ENCODE assay signal across 36 cellular contexts in genomic region chr21:36743008-36743407, GRCh38. TPM values are rescaled to one million over a fixed set of nuclear protein-coding genes. Genes with fewer than 3 reads are reported as not detected.
"Had no signal": no experiment of that assay in that cellular context is flagged by ENCODE, and none has a peak within 500 bp of the region (broad histone marks: within the 10 kb centered on the region; RNA-seq: fewer than 3 reads in every experiment).

No MANE protein-coding gene starts in this region.

- H3K27ac ChIP-seq: adrenal gland, body of pancreas, epithelial cell of prostate, esophagus squamous epithelium, gastroesophageal sphincter had no signal

- H3K36me3 Mint-ChIP-seq: activated CD4-positive, alpha-beta memory T cell treated with anti-CD3 and anti-CD28 coated beads for 36 hours; activated CD8-positive, alpha-beta memory T cell treated with anti-CD3 and anti-CD28 coated beads, Interleukin-2, amount 10 ng/mL, durations not matched to agents 7 days and 5 days; activated naive CD4-positive, alpha-beta T cell treated with anti-CD3 and anti-CD28 coated beads, Interleukin-2, amount 50 U/mL, for 24 hours; activated naive CD8-positive, alpha-beta T cell treated with anti-CD3 and anti-CD28 coated beads for 36 hours; T-cell had no signal

- H3K4me1 Mint-ChIP-seq: activated CD4-positive, alpha-beta T cell treated with anti-CD3 and anti-CD28 coated beads, Interleukin-2, amount 10 ng/mL, durations not matched to agents 24 days and 14 days had no signal

- ATAC-seq: activated CD4-positive, alpha-beta T cell treated with anti-CD3 and anti-CD28 coated beads for 36 hours; activated CD8-positive, alpha-beta memory T cell treated with anti-CD3 and anti-CD28 coated beads, Interleukin-2, amount 10 ng/mL, durations not matched to agents 7 days and 5 days; activated CD8-positive, alpha-beta T cell treated with anti-CD3 and anti-CD28 coated beads, Interleukin-2, amount 10 ng/mL, durations not matched to agents 7 days and 5 days; activated naive CD8-positive, alpha-beta T cell treated with anti-CD3 and anti-CD28 coated beads, Interleukin-2, amount 50 U/mL, for 24 hours; body of pancreas; gastroesophageal sphincter; T-cell had no signal

- H3K27ac Mint-ChIP-seq: activated CD4-positive, alpha-beta memory T cell treated with anti-CD3 and anti-CD28 coated beads for 36 hours; activated CD4-positive, alpha-beta T cell treated with anti-CD3 and anti-CD28 coated beads for 36 hours; activated CD4-positive, alpha-beta T cell treated with anti-CD3 and anti-CD28 coated beads, Interleukin-2, amount 10 ng/mL, durations not matched to agents 24 days and 14 days; activated CD8-positive, alpha-beta memory T cell treated with anti-CD3 and anti-CD28 coated beads, Interleukin-2, amount 10 ng/mL, durations not matched to agents 7 days and 5 days; activated CD8-positive, alpha-beta T cell treated with anti-CD3 and anti-CD28 coated beads, Interleukin-2, amount 10 ng/mL, durations not matched to agents 7 days and 5 days; activated naive CD4-positive, alpha-beta T cell treated with anti-CD3 and anti-CD28 coated beads for 36 hours; activated naive CD4-positive, alpha-beta T cell treated with anti-CD3 and anti-CD28 coated beads, Interleukin-2, amount 50 U/mL, for 24 hours; activated naive CD8-positive, alpha-beta T cell treated with anti-CD3 and anti-CD28 coated beads for 36 hours; activated naive CD8-positive, alpha-beta T cell treated with anti-CD3 and anti-CD28 coated beads, Interleukin-2, amount 50 U/mL, for 24 hours; activated T-helper 1 cell treated with anti-CD3 and anti-CD28 coated beads, Interleukin-12 subunit alpha, Interleukin-12 subunit beta, Interleukin-2, Interleukin-4 antibody, amounts not matched to agents 30 ng/mL and 10 ng/mL and 1 ng/mL, durations not matched to agents 14 hours and 24 hours and 36 hours; activated T-helper 2 cell treated with anti-CD3 and anti-CD28 coated beads, Interferon-gamma antibody, Interleukin-2, Interleukin-4, amounts not matched to agents 10 μg/mL and 5 μg/mL and 100 μg/mL, durations not matched to agents 14 hours and 24 hours and 36 hours; T-cell; T-helper 1 cell treated with Interleukin-12 subunit alpha and Interleukin-12 subunit beta and Interleukin-4 antibody, amounts not matched to agents 30 μg/mL and 1 μg/mL, for 36 hours had no signal

- H3K9me3 Mint-ChIP-seq: activated CD4-positive, alpha-beta memory T cell treated with anti-CD3 and anti-CD28 coated beads for 36 hours; activated CD4-positive, alpha-beta T cell treated with anti-CD3 and anti-CD28 coated beads, Interleukin-2, amount 10 ng/mL, durations not matched to agents 24 days and 14 days; activated naive CD4-positive, alpha-beta T cell treated with anti-CD3 and anti-CD28 coated beads for 36 hours; activated naive CD4-positive, alpha-beta T cell treated with anti-CD3 and anti-CD28 coated beads, Interleukin-2, amount 50 U/mL, for 24 hours; activated naive CD8-positive, alpha-beta T cell treated with anti-CD3 and anti-CD28 coated beads for 36 hours; activated naive CD8-positive, alpha-beta T cell treated with anti-CD3 and anti-CD28 coated beads, Interleukin-2, amount 50 U/mL, for 24 hours; activated T-helper 1 cell treated with anti-CD3 and anti-CD28 coated beads, Interleukin-12 subunit alpha, Interleukin-12 subunit beta, Interleukin-2, Interleukin-4 antibody, amounts not matched to agents 30 ng/mL and 10 ng/mL and 1 ng/mL, durations not matched to agents 14 hours and 24 hours and 36 hours; activated T-helper 2 cell treated with anti-CD3 and anti-CD28 coated beads, Interferon-gamma antibody, Interleukin-2, Interleukin-4, amounts not matched to agents 10 μg/mL and 5 μg/mL and 100 μg/mL, durations not matched to agents 14 hours and 24 hours and 36 hours; T-cell; T-helper 1 cell treated with Interleukin-12 subunit alpha and Interleukin-12 subunit beta and Interleukin-4 antibody, amounts not matched to agents 30 μg/mL and 1 μg/mL, for 36 hours had no signal

- DNase-seq: activated CD4-positive, alpha-beta memory T cell treated with anti-CD3 and anti-CD28 coated beads for 36 hours; activated CD4-positive, alpha-beta T cell treated with anti-CD3 and anti-CD28 coated beads for 36 hours; activated CD4-positive, alpha-beta T cell treated with anti-CD3 and anti-CD28 coated beads, Interleukin-2, amount 10 ng/mL, durations not matched to agents 24 days and 14 days; activated CD4-positive, CD25-positive, alpha-beta regulatory T cell; activated CD4-positive, CD25-positive, alpha-beta regulatory T cell treated with anti-CD3 and anti-CD28 coated beads, Interleukin-2, amount 50 U/mL, for 72 hours; activated CD8-positive, alpha-beta memory T cell treated with anti-CD3 and anti-CD28 coated beads, Interleukin-2, amount 10 ng/mL, durations not matched to agents 7 days and 5 days; activated CD8-positive, alpha-beta memory T cell treated with anti-CD3 and anti-CD28 coated beads, Interleukin-2, amount 50 U/mL, for 4 hours; activated CD8-positive, alpha-beta T cell treated with anti-CD3 and anti-CD28 coated beads, Interleukin-2, amount 10 ng/mL, durations not matched to agents 7 days and 5 days; activated naive CD4-positive, alpha-beta T cell treated with anti-CD3 and anti-CD28 coated beads for 36 hours; activated naive CD8-positive, alpha-beta T cell treated with anti-CD3 and anti-CD28 coated beads for 36 hours; activated naive CD8-positive, alpha-beta T cell treated with anti-CD3 and anti-CD28 coated beads, Interleukin-2, amount 50 U/mL, for 24 hours; activated T-cell treated with anti-CD3 and anti-CD28 coated beads, Interleukin-2, amount 50 U/mL, for 1 hour; activated T-cell treated with anti-CD3 and anti-CD28 coated beads, Interleukin-2, amount 50 U/mL, for 48 hours; adrenal gland; amygdala; body of pancreas; caudate nucleus; cortex of kidney; dermis blood vessel endothelial cell; effector CD8-positive, alpha-beta T cell; esophagus squamous epithelium; foreskin melanocyte; T-cell; T1000 had no signal

- H3K4me3 Mint-ChIP-seq: activated CD4-positive, alpha-beta memory T cell treated with anti-CD3 and anti-CD28 coated beads for 36 hours; activated CD4-positive, alpha-beta T cell treated with anti-CD3 and anti-CD28 coated beads for 36 hours; activated CD4-positive, alpha-beta T cell treated with anti-CD3 and anti-CD28 coated beads, Interleukin-2, amount 10 ng/mL, durations not matched to agents 24 days and 14 days; activated CD8-positive, alpha-beta memory T cell treated with anti-CD3 and anti-CD28 coated beads, Interleukin-2, amount 10 ng/mL, durations not matched to agents 7 days and 5 days; activated CD8-positive, alpha-beta T cell treated with anti-CD3 and anti-CD28 coated beads, Interleukin-2, amount 10 ng/mL, durations not matched to agents 7 days and 5 days; activated naive CD4-positive, alpha-beta T cell treated with anti-CD3 and anti-CD28 coated beads for 36 hours; activated naive CD4-positive, alpha-beta T cell treated with anti-CD3 and anti-CD28 coated beads, Interleukin-2, amount 50 U/mL, for 24 hours; activated naive CD8-positive, alpha-beta T cell treated with anti-CD3 and anti-CD28 coated beads for 36 hours; activated naive CD8-positive, alpha-beta T cell treated with anti-CD3 and anti-CD28 coated beads, Interleukin-2, amount 50 U/mL, for 24 hours; activated T-helper 1 cell treated with anti-CD3 and anti-CD28 coated beads, Interleukin-12 subunit alpha, Interleukin-12 subunit beta, Interleukin-2, Interleukin-4 antibody, amounts not matched to agents 30 ng/mL and 10 ng/mL and 1 ng/mL, durations not matched to agents 14 hours and 24 hours and 36 hours; T-cell; T-helper 1 cell treated with Interleukin-12 subunit alpha and Interleukin-12 subunit beta and Interleukin-4 antibody, amounts not matched to agents 30 μg/mL and 1 μg/mL, for 36 hours had no signal

RNA-seq across cellular contexts. Expression of gene SIM2, which starts 44.1 kb away (rescaled TPM):
- total RNA-seq: activated CD8-positive, alpha-beta memory T cell treated with anti-CD3 and anti-CD28 coated beads for 36 hours; activated CD8-positive, alpha-beta T cell treated with anti-CD3 and anti-CD28 coated beads, Interleukin-2, amount 10 ng/mL, durations not matched to agents 7 days and 5 days; activated naive CD8-positive, alpha-beta T cell treated with anti-CD3 and anti-CD28 coated beads for 36 hours; aorta; endothelial cell of umbilical vein; fibroblast of lung; fibroblast of villous mesenchyme; T-helper 2 cell treated with Interferon-gamma antibody and Interleukin-4, amounts not matched to agents 100 ng/mL and 5 ng/mL, for 36 hours had no signal
